In the genomic region with DNA sequence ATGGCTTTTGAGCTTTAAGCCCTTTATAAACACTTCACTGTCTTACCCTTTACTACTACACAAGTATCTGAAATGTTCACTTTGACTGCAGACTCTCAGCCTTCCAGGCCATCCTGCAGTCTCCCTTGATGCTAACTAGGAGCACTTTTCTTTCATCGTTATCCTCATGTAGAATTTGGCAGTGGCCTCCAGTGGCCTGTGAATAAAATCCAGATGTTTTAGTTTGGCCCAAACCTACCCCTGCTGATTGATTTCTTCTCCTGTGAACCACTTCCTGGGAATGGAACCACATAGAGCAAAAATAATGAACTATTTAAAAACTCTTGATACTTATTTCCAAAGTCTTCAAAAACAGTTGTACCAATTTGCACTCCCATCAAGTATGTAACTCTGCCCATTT, we compare ENCODE assay signal across 31 cellular contexts.
DNase-seq lines count a peak whose midpoint lies in the region; ATAC-seq and TF ChIP-seq lines count a peak whose summit lies in the region.
"Had no signal": no experiment of that assay in that cellular context is flagged by ENCODE, and none has a peak within 500 bp of the region (broad histone marks: within the 10 kb centered on the region; RNA-seq: fewer than 3 reads in every experiment).

No MANE protein-coding gene starts in this region.

- H3K4me3 ChIP-seq in right atrium auricular region (no peak overlapping the region), fibroblast of lung (replicated peaks in 1 of 4; ENCODE audit: control extremely low read depth in 1 of 4, insufficient read depth in 1 of 4, low read depth in 3 of 4, low read length in 4 of 4) (no peak overlapping the region)
- no peak overlapping the region for H3K4me3 ChIP-seq in CD8-positive, alpha-beta T cell (ENCODE audit: low read depth, low read length)
- H3K4me3 ChIP-seq: cardiac muscle cell, left lung, spleen, thoracic aorta had no signal

- TF ChIP-seq CTCF in right atrium auricular region (IDR thresholded peaks at IDR 0.05): no peak
- TF ChIP-seq CTCF in fibroblast of lung (conservative IDR thresholded peaks at IDR 0.05 in 1 of 2, IDR thresholded peaks at IDR 0.05 in 1 of 2; ENCODE audit: low read depth in 1 of 2, low read length in 2 of 2): no peak
- TF ChIP-seq CTCF in mesothelial cell of epicardium (IDR thresholded peaks at IDR 0.05; ENCODE audit: unreplicated experiment): no peak
- TF ChIP-seq CTCF in CD8-positive, alpha-beta T cell (IDR thresholded peaks at IDR 0.05): no peak

- H3K9me3 Mint-ChIP-seq in mesothelial cell of epicardium: no peaks in the 10 kb centered on the region
- no peaks in the 10 kb centered on the region for H3K9me3 Mint-ChIP-seq in stimulated activated naive CD8-positive, alpha-beta T cell treated with anti-CD3 and anti-CD28 coated beads, Interleukin-15, amount 100 ng/mL, for 72 hours
- no peaks in the 10 kb centered on the region for H3K9me3 Mint-ChIP-seq in CD8-positive, alpha-beta T cell
- H3K9me3 Mint-ChIP-seq: activated CD4-positive, alpha-beta T cell treated with anti-CD3 and anti-CD28 coated beads, Interleukin-2, amount 10 ng/mL, durations not matched to agents 24 days and 14 days; activated T-cell treated with anti-CD3 and anti-CD28 coated beads, Interleukin-2, amount 50 U/mL, for 72 hours; H9; natural killer cell treated with Interleukin-12 subunit alpha and Interleukin-12 subunit beta and Interleukin-15 and Interleukin-18, amount 100 ng/mL, for 72 hours; stimulated activated naive B cell treated with anti-CD40 and anti-IgM and Interleukin-4, amounts not matched to agents 10 μg/mL and 1 μg/mL and 100 μg/mL, for 72 hours; T-helper 2 cell treated with Interferon-gamma antibody and Interleukin-4, amounts not matched to agents 5 μg/mL and 100 μg/mL, for 36 hours had no signal

- peak overlapping the region; percentile 0 for H3K27ac Mint-ChIP-seq in mesothelial cell of epicardium
- H3K27ac Mint-ChIP-seq in stimulated activated naive CD8-positive, alpha-beta T cell treated with anti-CD3 and anti-CD28 coated beads, Interleukin-15, amount 100 ng/mL, for 72 hours: no peak overlapping the region
- H3K27ac Mint-ChIP-seq in CD8-positive, alpha-beta T cell: no peak overlapping the region
- H3K27ac Mint-ChIP-seq: activated CD4-positive, alpha-beta T cell treated with anti-CD3 and anti-CD28 coated beads, Interleukin-2, amount 10 ng/mL, durations not matched to agents 24 days and 14 days; activated CD8-positive, alpha-beta memory T cell treated with anti-CD3 and anti-CD28 coated beads, Interleukin-2, amount 10 ng/mL, durations not matched to agents 7 days and 5 days; activated T-cell treated with anti-CD3 and anti-CD28 coated beads, Interleukin-2, amount 50 U/mL, for 72 hours; B cell; H9; natural killer cell treated with Interleukin-12 subunit alpha and Interleukin-12 subunit beta and Interleukin-15 and Interleukin-18, amount 100 ng/mL, for 72 hours; stimulated activated naive B cell treated with anti-CD40 and anti-IgM and Interleukin-4, amounts not matched to agents 10 μg/mL and 1 μg/mL and 100 μg/mL, for 72 hours; T-helper 2 cell treated with Interferon-gamma antibody and Interleukin-4, amounts not matched to agents 5 μg/mL and 100 μg/mL, for 36 hours had no signal

- H3K4me2 ChIP-seq in fibroblast of lung (ENCODE audit: extremely low read depth, insufficient read depth, low read length): no peak overlapping the region

- no peak overlapping the region for H3K9ac ChIP-seq in fibroblast of lung (ENCODE audit: insufficient read depth, low read length)

- H3K4me1 Mint-ChIP-seq in mesothelial cell of epicardium: peaks cover 27% of the 10 kb centered on the region
- H3K4me1 Mint-ChIP-seq in stimulated activated naive CD8-positive, alpha-beta T cell treated with anti-CD3 and anti-CD28 coated beads, Interleukin-15, amount 100 ng/mL, for 72 hours: no peaks in the 10 kb centered on the region
- no peaks in the 10 kb centered on the region for H3K4me1 Mint-ChIP-seq in CD8-positive, alpha-beta T cell (ENCODE audit: low read depth)
- H3K4me1 Mint-ChIP-seq: activated CD4-positive, alpha-beta T cell treated with anti-CD3 and anti-CD28 coated beads, Interleukin-2, amount 10 ng/mL, durations not matched to agents 24 days and 14 days; activated CD8-positive, alpha-beta memory T cell treated with anti-CD3 and anti-CD28 coated beads, Interleukin-2, amount 10 ng/mL, durations not matched to agents 7 days and 5 days; B cell; H9; stimulated activated naive B cell treated with anti-CD40 and anti-IgM and Interleukin-4, amounts not matched to agents 10 μg/mL and 1 μg/mL and 100 μg/mL, for 72 hours had no signal

- no peaks in the 10 kb centered on the region for H3K27me3 Mint-ChIP-seq in mesothelial cell of epicardium (ENCODE audit: low read depth)
- no peaks in the 10 kb centered on the region for H3K27me3 Mint-ChIP-seq in stimulated activated naive CD8-positive, alpha-beta T cell treated with anti-CD3 and anti-CD28 coated beads, Interleukin-15, amount 100 ng/mL, for 72 hours
- H3K27me3 Mint-ChIP-seq in CD8-positive, alpha-beta T cell (ENCODE audit: low read depth): no peaks in the 10 kb centered on the region
- H3K27me3 Mint-ChIP-seq: activated CD4-positive, alpha-beta T cell treated with anti-CD3 and anti-CD28 coated beads, Interleukin-2, amount 10 ng/mL, durations not matched to agents 24 days and 14 days; activated CD8-positive, alpha-beta memory T cell treated with anti-CD3 and anti-CD28 coated beads, Interleukin-2, amount 10 ng/mL, durations not matched to agents 7 days and 5 days; B cell; natural killer cell treated with Interleukin-12 subunit alpha and Interleukin-12 subunit beta and Interleukin-15 and Interleukin-18, amount 100 ng/mL, for 72 hours; stimulated activated naive B cell treated with anti-CD40 and anti-IgM and Interleukin-4, amounts not matched to agents 10 μg/mL and 1 μg/mL and 100 μg/mL, for 72 hours had no signal

- no peaks in the 10 kb centered on the region for H4K20me1 ChIP-seq in fibroblast of lung (ENCODE audit: control insufficient read depth, extremely low read depth, insufficient read depth, low read length)

- DNase-seq in Right ventricle myocardium inferior (ENCODE audit: missing footprints) (no peak), right atrium auricular region (ENCODE audit: low spot score) (no peak), fibroblast of lung (ENCODE audit: low read depth in 2 of 2) (peak; percentile 10 to 62), mesothelial cell of epicardium (ENCODE audit: low spot score in 2 of 2, unreplicated experiment in 2 of 2) (no peak)
- no peak for DNase-seq in stimulated activated naive CD8-positive, alpha-beta T cell treated with anti-CD3 and anti-CD28 coated beads, Interleukin-15, amount 100 ng/mL, for 72 hours
- DNase-seq in CD8-positive, alpha-beta T cell: no peak
- no peak for DNase-seq in activated CD4-positive, alpha-beta T cell treated with anti-CD3 and anti-CD28 coated beads, Interleukin-2, amount 50 U/mL, for 48 hours
- DNase-seq: activated CD4-positive, alpha-beta T cell treated with anti-CD3 and anti-CD28 coated beads, Interleukin-2, amount 10 ng/mL, durations not matched to agents 24 days and 14 days; activated CD8-positive, alpha-beta memory T cell treated with anti-CD3 and anti-CD28 coated beads, Interleukin-2, amount 10 ng/mL, durations not matched to agents 7 days and 5 days; activated naive CD4-positive, alpha-beta T cell treated with Interleukin-2 at 50 U/mL for 16 hours; activated T-cell treated with anti-CD3 and anti-CD28 coated beads, Interleukin-2, amount 50 U/mL, for 72 hours; amniotic stem cell; COR-L47; DMS79; H9; Kasumi-1; left lung; MV-4-11; retina; spleen; stimulated activated CD4-positive, alpha-beta T cell treated with anti-CD3 and anti-CD28 coated beads, Interleukin-4, amount 100 ng/mL, for 24 hours; stimulated activated naive B cell treated with anti-CD40 and anti-IgM and Interleukin-4, amounts not matched to agents 10 μg/mL and 1 μg/mL and 100 μg/mL, for 72 hours had no signal

- POLR2A ChIA-PET in CD8-positive, alpha-beta T cell (lab: Charles Lee): no interaction called here

- no peaks in the 10 kb centered on the region for H3K36me3 Mint-ChIP-seq in mesothelial cell of epicardium
- no peaks in the 10 kb centered on the region for H3K36me3 Mint-ChIP-seq in CD8-positive, alpha-beta T cell
- H3K36me3 Mint-ChIP-seq: activated CD8-positive, alpha-beta memory T cell treated with anti-CD3 and anti-CD28 coated beads, Interleukin-2, amount 10 ng/mL, durations not matched to agents 7 days and 5 days; natural killer cell treated with Interleukin-12 subunit alpha and Interleukin-12 subunit beta and Interleukin-15 and Interleukin-18, amount 100 ng/mL, for 72 hours; stimulated activated naive B cell treated with anti-CD40 and anti-IgM and Interleukin-4, amounts not matched to agents 10 μg/mL and 1 μg/mL and 100 μg/mL, for 72 hours had no signal

- no peak overlapping the region for H3K4me3 Mint-ChIP-seq in mesothelial cell of epicardium
- H3K4me3 Mint-ChIP-seq in stimulated activated naive CD8-positive, alpha-beta T cell treated with anti-CD3 and anti-CD28 coated beads, Interleukin-15, amount 100 ng/mL, for 72 hours: no peak overlapping the region
- no peak overlapping the region for H3K4me3 Mint-ChIP-seq in CD8-positive, alpha-beta T cell
- H3K4me3 Mint-ChIP-seq: activated CD4-positive, alpha-beta T cell treated with anti-CD3 and anti-CD28 coated beads, Interleukin-2, amount 10 ng/mL, durations not matched to agents 24 days and 14 days; activated CD8-positive, alpha-beta memory T cell treated with anti-CD3 and anti-CD28 coated beads, Interleukin-2, amount 10 ng/mL, durations not matched to agents 7 days and 5 days; activated T-cell treated with anti-CD3 and anti-CD28 coated beads, Interleukin-2, amount 50 U/mL, for 72 hours; B cell; H9; natural killer cell treated with Interleukin-12 subunit alpha and Interleukin-12 subunit beta and Interleukin-15 and Interleukin-18, amount 100 ng/mL, for 72 hours; stimulated activated naive B cell treated with anti-CD40 and anti-IgM and Interleukin-4, amounts not matched to agents 10 μg/mL and 1 μg/mL and 100 μg/mL, for 72 hours; T-helper 2 cell treated with Interferon-gamma antibody and Interleukin-4, amounts not matched to agents 5 μg/mL and 100 μg/mL, for 36 hours had no signal

- ATAC-seq in Right ventricle myocardium inferior (peak; percentile 79), GM21825 (IDR thresholded peaks at IDR 0.05; ENCODE audit: unreplicated experiment) (no peak)
- ATAC-seq in stimulated activated naive CD8-positive, alpha-beta T cell treated with anti-CD3 and anti-CD28 coated beads, Interleukin-15, amount 100 ng/mL, for 72 hours: no peak
- ATAC-seq in CD8-positive, alpha-beta T cell: no peak
- ATAC-seq: activated CD8-positive, alpha-beta memory T cell treated with anti-CD3 and anti-CD28 coated beads, Interleukin-2, amount 10 ng/mL, durations not matched to agents 7 days and 5 days; activated T-cell treated with anti-CD3 and anti-CD28 coated beads, Interleukin-2, amount 50 U/mL, for 72 hours; left lung; natural killer cell treated with Interleukin-12 subunit alpha and Interleukin-12 subunit beta and Interleukin-15 and Interleukin-18, amount 100 ng/mL, for 72 hours; stimulated activated naive B cell treated with anti-CD40 and anti-IgM and Interleukin-4, amounts not matched to agents 10 μg/mL and 1 μg/mL and 100 μg/mL, for 72 hours had no signal

- H3K79me2 ChIP-seq in fibroblast of lung (ENCODE audit: control insufficient read depth, insufficient read depth, low read length): no peaks in the 10 kb centered on the region

- H3K9me3 ChIP-seq in right atrium auricular region: no peaks in the 10 kb centered on the region
- H3K9me3 ChIP-seq in fibroblast of lung (ENCODE audit: control insufficient read depth, insufficient read depth, low read depth, low read length): no peaks in the 10 kb centered on the region
- H3K9me3 ChIP-seq in CD8-positive, alpha-beta T cell (ENCODE audit: low read length): no peaks in the 10 kb centered on the region
- H3K9me3 ChIP-seq: left lung, spleen, thoracic aorta had no signal

- H3K27me3 ChIP-seq in right atrium auricular region (no peaks in the 10 kb centered on the region), fibroblast of lung (ENCODE audit: control insufficient read depth, insufficient read depth, low read length) (no peaks in the 10 kb centered on the region)
- H3K27me3 ChIP-seq in CD8-positive, alpha-beta T cell (ENCODE audit: insufficient read depth, low read length): no peaks in the 10 kb centered on the region
- H3K27me3 ChIP-seq: cardiac muscle cell, left lung, spleen had no signal

- intact Hi-C loops in Right ventricle myocardium inferior (cut with DNase I): no loop called here
- intact Hi-C loops in CD8-positive, alpha-beta T cell (cut with DNase I, micrococcal nuclease): no loop called here

- H2AFZ ChIP-seq in fibroblast of lung (ENCODE audit: low read length): no peak overlapping the region

- CTCF ChIA-PET in CD8-positive, alpha-beta T cell (lab: Charles Lee): no interaction called here

- H3K27ac ChIP-seq in right atrium auricular region: peak overlapping the region in 1 of 2 donors; percentile 21
- H3K27ac ChIP-seq in fibroblast of lung (ENCODE audit: insufficient read depth, low read length): no peak overlapping the region
- H3K27ac ChIP-seq in CD8-positive, alpha-beta T cell (ENCODE audit: low read depth, low read length): no peak overlapping the region
- H3K27ac ChIP-seq: 22Rv1, cardiac muscle cell, left lung, RWPE1, spleen, VCaP had no signal

- H3K36me3 ChIP-seq in right atrium auricular region (no peaks in the 10 kb centered on the region), fibroblast of lung (ENCODE audit: control insufficient read depth, insufficient read depth, low read length) (no peaks in the 10 kb centered on the region)
- H3K36me3 ChIP-seq in CD8-positive, alpha-beta T cell (ENCODE audit: insufficient read depth, low read length): no peaks in the 10 kb centered on the region
- H3K36me3 ChIP-seq: cardiac muscle cell, left lung, spleen, thoracic aorta had no signal

- H3K4me1 ChIP-seq in right atrium auricular region (peaks cover 0 to 36% of the 10 kb centered on the region in 2 donors), fibroblast of lung (ENCODE audit: control insufficient read depth, extremely low read depth, insufficient read depth, low read length) (no peaks in the 10 kb centered on the region)
- H3K4me1 ChIP-seq in CD8-positive, alpha-beta T cell (ENCODE audit: insufficient read depth, low read length): no peaks in the 10 kb centered on the region
- H3K4me1 ChIP-seq: left lung, spleen had no signal

Comparison
In these comparisons a context has a peak if more than half of its experiments do, and no peak if none do; other contexts are left out.
1. DNase-seq: peak in fibroblast of lung (2 of 2); none in Right ventricle myocardium inferior (single experiment), right atrium auricular region (single experiment), mesothelial cell of epicardium (0 of 2), stimulated activated naive CD8-positive, alpha-beta T cell treated with anti-CD3 and anti-CD28 coated beads, Interleukin-15, amount 100 ng/mL, for 72 hours (0 of 2), CD8-positive, alpha-beta T cell (0 of 7) and activated CD4-positive, alpha-beta T cell treated with anti-CD3 and anti-CD28 coated beads, Interleukin-2, amount 50 U/mL, for 48 hours (0 of 2).